ENCODE assay signal across 9 cellular contexts in the genomic region with DNA sequence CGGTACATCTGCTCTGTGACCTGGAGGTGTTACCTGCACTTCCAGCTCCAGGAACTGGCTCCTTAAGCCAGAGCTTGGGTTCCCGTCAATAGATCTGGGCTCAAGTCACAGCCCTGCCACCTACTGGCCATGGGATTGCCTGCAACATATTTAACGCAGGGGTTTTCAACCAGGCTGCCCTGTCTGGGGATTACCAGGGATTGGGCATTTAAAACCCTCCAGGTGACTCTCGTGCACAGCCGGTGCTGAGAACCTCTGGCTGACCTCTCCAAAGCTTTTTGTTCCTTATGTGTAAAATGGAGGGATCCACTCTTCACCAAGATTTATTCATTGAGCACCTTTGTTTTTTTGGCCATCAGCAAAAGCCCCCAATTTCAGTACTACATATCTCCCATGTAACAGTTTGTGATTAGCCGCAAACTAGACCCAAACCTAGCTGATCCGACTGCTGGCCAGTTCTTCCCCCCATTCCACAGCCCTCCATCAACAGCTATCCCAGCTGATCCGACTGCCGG.
DNase-seq lines count a peak whose midpoint lies in the region; TF ChIP-seq lines count a peak whose summit lies in the region.
"Had no signal": no experiment of that assay in that cellular context is flagged by ENCODE, and none has a peak within 500 bp of the region (broad histone marks: within the 10 kb centered on the region; RNA-seq: fewer than 3 reads in every experiment).

No MANE protein-coding gene starts in this region.

- no peak overlapping the region for H3K23ac ChIP-seq in trophoblast cell (ENCODE audit: low read length)

- H3K4me3 ChIP-seq in MG63, result no peak overlapping the region
- no peak overlapping the region for H3K4me3 ChIP-seq in trophoblast cell (ENCODE audit: low read depth, low read length)
- H3K4me3 ChIP-seq: skin epidermis had no signal

- no peaks in the 10 kb centered on the region for H3K79me1 ChIP-seq in trophoblast cell (ENCODE audit: low read length)

- H4K8ac ChIP-seq in trophoblast cell (ENCODE audit: low read depth, low read length), result no peak overlapping the region

- no peak overlapping the region for H3K4me3 Mint-ChIP-seq in activated naive CD4-positive, alpha-beta T cell treated with anti-CD3 and anti-CD28 coated beads, Interleukin-2, amount 10 ng/mL, durations not matched to agents 7 days and 5 days
- H3K4me3 Mint-ChIP-seq in type B pancreatic cell, result peak overlapping the region; percentile 71

- H3K27ac ChIP-seq in trophoblast cell (ENCODE audit: low read depth, low read length), result no peak overlapping the region

- H3K18ac ChIP-seq in trophoblast cell (ENCODE audit: low read length), result no peak overlapping the region

- H3K4me2 ChIP-seq in trophoblast cell (ENCODE audit: low read length), result no peak overlapping the region

- H3K27me3 Mint-ChIP-seq in activated naive CD4-positive, alpha-beta T cell treated with anti-CD3 and anti-CD28 coated beads, Interleukin-2, amount 10 ng/mL, durations not matched to agents 7 days and 5 days, result peaks cover 11% of the 10 kb centered on the region
- peaks cover 3% of the 10 kb centered on the region for H3K27me3 Mint-ChIP-seq in type B pancreatic cell

- TF ChIP-seq CTCF in type B pancreatic cell (conservative IDR thresholded peaks at IDR 0.05), result peak; percentile 91

- H3K9ac ChIP-seq in trophoblast cell (ENCODE audit: low read length), result no peak overlapping the region

- peaks cover 0 to 3% of the 10 kb centered on the region in 2 experiments for H3K4me1 ChIP-seq in trophoblast cell (ENCODE audit: control insufficient read depth in 1 of 2, insufficient read depth in 2 of 2, low read length in 2 of 2)

- no peak overlapping the region for H4K12ac ChIP-seq in trophoblast cell (ENCODE audit: low read depth, low read length)

- H3K36me3 ChIP-seq in MG63 (no peaks in the 10 kb centered on the region), trophoblast cell (ENCODE audit: control insufficient read depth in 1 of 2, insufficient read depth in 2 of 2, low read length in 2 of 2) (no peaks in the 10 kb centered on the region)

- no peak overlapping the region for H3K14ac ChIP-seq in trophoblast cell (ENCODE audit: low read length)

- DNase-seq in GF-D8 (lab: John Stamatoyannopoulos, UW), result peak; percentile 28
- DNase-seq in H4 (ENCODE audit: low spot score), result peak; percentile 61
- peak; percentile 50 for DNase-seq in MG63
- DNase-seq in SK-MEL-5 (ENCODE audit: low read depth, low spot score), result peak; percentile 86
- DNase-seq in activated naive CD4-positive, alpha-beta T cell treated with anti-CD3 and anti-CD28 coated beads, Interleukin-2, amount 10 ng/mL, durations not matched to agents 7 days and 5 days, result peak; percentile 83
- peak; percentile 78 for DNase-seq in glomerular visceral epithelial cell (ENCODE audit: extremely low spot score)
- peak; percentile 82 to 94 for DNase-seq in trophoblast cell
- peak; percentile 79 for DNase-seq in type B pancreatic cell (ENCODE audit: extremely low spot score, unreplicated experiment)

- no peak overlapping the region for H2AK5ac ChIP-seq in trophoblast cell (ENCODE audit: low read length)

- H3K27ac Mint-ChIP-seq in activated naive CD4-positive, alpha-beta T cell treated with anti-CD3 and anti-CD28 coated beads, Interleukin-2, amount 10 ng/mL, durations not matched to agents 7 days and 5 days, result no peak overlapping the region
- H3K27ac Mint-ChIP-seq in type B pancreatic cell, result peak overlapping the region; percentile 60

- no peaks in the 10 kb centered on the region for H3K9me3 Mint-ChIP-seq in activated naive CD4-positive, alpha-beta T cell treated with anti-CD3 and anti-CD28 coated beads, Interleukin-2, amount 10 ng/mL, durations not matched to agents 7 days and 5 days
- peaks cover 10% of the 10 kb centered on the region for H3K9me3 Mint-ChIP-seq in type B pancreatic cell

- H3K27me3 ChIP-seq in MG63 (no peaks in the 10 kb centered on the region), trophoblast cell (ENCODE audit: insufficient read depth, low read length) (no peaks in the 10 kb centered on the region)

- in situ Hi-C loops in SK-MEL-5 (cut with HindIII; ENCODE audit: low pct_unique_long_range_greater_than_20kb, low sequenced_read_pairs), result no loop called here

- no peak overlapping the region for H3K4ac ChIP-seq in trophoblast cell (ENCODE audit: low read depth, low read length)

- H3K79me2 ChIP-seq in trophoblast cell (ENCODE audit: control insufficient read depth, insufficient read depth, low read length, poor library complexity), result no peaks in the 10 kb centered on the region

- H3K9me3 ChIP-seq in MG63, result no peaks in the 10 kb centered on the region
- H3K9me3 ChIP-seq in trophoblast cell (ENCODE audit: insufficient read depth, low read depth, low read length), result no peaks in the 10 kb centered on the region

- WGBS in trophoblast cell (ENCODE audit: extremely low coverage, insufficient coverage, insufficient read length), result no CpG with 5 or more reads among the region's 9 CpGs

- no peak overlapping the region for H2AFZ ChIP-seq in trophoblast cell (ENCODE audit: insufficient read depth, low read length, poor library complexity)

- no peak overlapping the region for H2BK5ac ChIP-seq in trophoblast cell (ENCODE audit: low read depth, low read length, poor library complexity)

- H3K4me1 Mint-ChIP-seq in activated naive CD4-positive, alpha-beta T cell treated with anti-CD3 and anti-CD28 coated beads, Interleukin-2, amount 10 ng/mL, durations not matched to agents 7 days and 5 days, result peaks cover 2% of the 10 kb centered on the region
- peaks cover 10% of the 10 kb centered on the region for H3K4me1 Mint-ChIP-seq in type B pancreatic cell (ENCODE audit: unreplicated experiment)

- no peak overlapping the region for H2BK12ac ChIP-seq in trophoblast cell (ENCODE audit: low read length)

- CTCF ChIA-PET in activated naive CD4-positive, alpha-beta T cell treated with anti-CD3 and anti-CD28 coated beads, Interleukin-2, amount 10 ng/mL, durations not matched to agents 7 days and 5 days (lab: Charles Lee), result interaction anchor here (0.6 to 6.7 kb wide), 43 partner anchors 8 to 360 kb away, joined by 3 to 142 read pairs (median 4); no protein-coding TSS in a partner anchor

- no peaks in the 10 kb centered on the region for H3K36me3 Mint-ChIP-seq in activated naive CD4-positive, alpha-beta T cell treated with anti-CD3 and anti-CD28 coated beads, Interleukin-2, amount 10 ng/mL, durations not matched to agents 7 days and 5 days
- H3K36me3 Mint-ChIP-seq in type B pancreatic cell, result peaks cover 5% of the 10 kb centered on the region

- no peak overlapping the region for H4K91ac ChIP-seq in trophoblast cell (ENCODE audit: low read depth, low read length)

- no peak overlapping the region for H2BK120ac ChIP-seq in trophoblast cell (ENCODE audit: insufficient read depth, low read length, poor library complexity)

Comparison
In these comparisons a context has a peak if more than half of its experiments do, and no peak if none do; other contexts are left out.
1. DNase-seq: peak in every context shown above with its lines; median percentile 88 in trophoblast cell; 86 in SK-MEL-5; 83 in activated naive CD4-positive, alpha-beta T cell treated with anti-CD3 and anti-CD28 coated beads, Interleukin-2, amount 10 ng/mL, durations not matched to agents 7 days and 5 days; 79 in type B pancreatic cell; 78 in glomerular visceral epithelial cell; 61 in H4; 50 in MG63; 28 in GF-D8.